20 cellular contexts compared by ENCODE assay signal in genomic region chr18:49910019-49910418, GRCh38.
A peak's percentile ranks its signal among the peaks of the same experiment; 100 is the strongest.
DNase-seq lines count a peak whose midpoint lies in the region; ATAC-seq and TF ChIP-seq lines count a peak whose summit lies in the region.
"Had no signal": no experiment of that assay in that cellular context is flagged by ENCODE, and none has a peak within 500 bp of the region (broad histone marks: within the 10 kb centered on the region; RNA-seq: fewer than 3 reads in every experiment).

No MANE protein-coding gene starts in this region.

- H2AFZ ChIP-seq in SK-N-SH (ENCODE audit: low read depth), result no peak overlapping the region
- H2AFZ ChIP-seq: GM23248 had no signal

- 41% methylated on average over 4 of the region's 5 CpGs for WGBS in SK-N-SH (ENCODE audit: low lambda C conversion rate)

- CTCF ChIA-PET in SK-N-SH (lab: Yijun Ruan, JAX), result interaction anchor here (0.9 kb wide), 1 partner anchor 400 kb away, joined by 3 read pairs; no protein-coding TSS in a partner anchor

- TF ChIP-seq EP300 in SK-N-SH (IDR thresholded peaks at IDR 0.05; ENCODE audit: borderline replicate concordance in 1 of 2, low read depth in 1 of 2, low read length in 1 of 2), result no peak

- no peak for TF ChIP-seq CTCF in SK-N-SH (IDR thresholded peaks at IDR 0.05)

- DNase-seq in NCI-H1092 treated with DMSO at 0.1 percent for 48 hours (lab: John Stamatoyannopoulos, UW) (peak; percentile 15), NCI-H1092 (lab: John Stamatoyannopoulos, UW) (no peak), SK-N-SH (peak; percentile 58), mesenteric fat pad (ENCODE audit: low spot score) (peak; percentile 39), NCI-H2227 (lab: John Stamatoyannopoulos, UW; ENCODE audit: unreplicated experiment) (no peak), NCI-H345 treated with DMSO at 0.1 percent for 48 hours (lab: John Stamatoyannopoulos, UW; ENCODE audit: unreplicated experiment) (no peak)
- DNase-seq: Caco-2; CD4-positive, CD25-positive, alpha-beta regulatory T cell; CD8-positive, alpha-beta T cell; DMS153; DND-41; GM23248; H9; HFFc6 had no signal

- no peak overlapping the region for H3K9ac ChIP-seq in SK-N-SH
- H3K9ac ChIP-seq: BLaER1, GM23248 had no signal

- H4K20me1 ChIP-seq in SK-N-SH (ENCODE audit: insufficient read depth), result no peaks in the 10 kb centered on the region
- H4K20me1 ChIP-seq: BLaER1 had no signal

- H3K4me1 ChIP-seq in SK-N-SH (ENCODE audit: control insufficient read depth in 1 of 2, insufficient read depth in 2 of 2, low read depth in 1 of 2, low read length in 1 of 2), result peaks cover 0 to 9% of the 10 kb centered on the region in 2 experiments; a peak in 1 of 4 replicates
- H3K4me1 ChIP-seq: BLaER1 had no signal

- no peaks in the 10 kb centered on the region for H3K79me2 ChIP-seq in SK-N-SH (ENCODE audit: insufficient read depth)

- no peak overlapping the region for H3K4me2 ChIP-seq in SK-N-SH
- H3K4me2 ChIP-seq: BLaER1 had no signal

- no peak for TF ChIP-seq RAD21 in SK-N-SH (IDR thresholded peaks at IDR 0.05; ENCODE audit: low read length)

- no peaks in the 10 kb centered on the region for H3K9me2 ChIP-seq in SK-N-SH

- no peaks in the 10 kb centered on the region for H3K9me3 ChIP-seq in SK-N-SH
- H3K9me3 ChIP-seq: Caco-2 had no signal

- no peaks in the 10 kb centered on the region for H3K27me3 ChIP-seq in SK-N-SH (ENCODE audit: insufficient read depth)
- H3K27me3 ChIP-seq: BLaER1 had no signal

- ATAC-seq in SK-N-SH treated with all-trans-retinoic acid at 6 μM for 48 hours (no peak), HG02852 (IDR thresholded peaks at IDR 0.05; ENCODE audit: unreplicated experiment) (no peak)
- ATAC-seq: CD8-positive, alpha-beta T cell; HCT116 had no signal

- POLR2A ChIA-PET in SK-N-SH (lab: Yijun Ruan, JAX), result interaction anchor here (0.9 kb wide), 1 partner anchor 21 kb away, joined by 3 read pairs; no protein-coding TSS in a partner anchor

- H3K27ac ChIP-seq in SK-N-SH (ENCODE audit: low read depth in 2 of 2, low read length in 1 of 2), result peak overlapping the region in 1 of 2 experiments; percentile 16; a peak in 1 of 4 replicates
- H3K27ac ChIP-seq: 22Rv1, BLaER1, C4-2B, GM23248 had no signal

- H3K36me3 ChIP-seq in SK-N-SH (replicated peaks in 1 of 2; ENCODE audit: control insufficient read depth in 1 of 2, insufficient read depth in 2 of 2, low read length in 1 of 2), result no peaks in the 10 kb centered on the region
- H3K36me3 ChIP-seq: BLaER1 had no signal

- no peak overlapping the region for H3K4me3 ChIP-seq in SK-N-SH (ENCODE audit: low read depth in 2 of 2, low read length in 1 of 2)
- H3K4me3 ChIP-seq: BLaER1, GM23248 had no signal

- no peaks in the 10 kb centered on the region for H3F3A ChIP-seq in SK-N-SH (replicated peaks; ENCODE audit: insufficient read depth)

TF ChIP-seq in SK-N-SH, 30 proteins besides CTCF, POLR2A, EP300 and RAD21 (continues in another document):
- TF ChIP-seq MAX (IDR thresholded peaks at IDR 0.05; ENCODE audit: low read depth) (no peak), GATA2 (CRISPR knock-in tag; IDR thresholded peaks at IDR 0.05) (no peak), SMC3 (IDR thresholded peaks at IDR 0.05; ENCODE audit: low read depth, low read length) (no peak), MXI1 (IDR thresholded peaks at IDR 0.05; ENCODE audit: low read depth, low read length) (no peak), REST (IDR thresholded peaks at IDR 0.05; ENCODE audit: low read depth, low read length) (no peak), RCOR1 (IDR thresholded peaks at IDR 0.05; ENCODE audit: low read length) (no peak), EZH2phosphoT487 (IDR thresholded peaks at IDR 0.05; ENCODE audit: borderline replicate concordance, low read depth) (no peak), USF2 (IDR thresholded peaks at IDR 0.05; ENCODE audit: borderline replicate concordance, low read depth, low read length) (no peak), YY1 (IDR thresholded peaks at IDR 0.05; ENCODE audit: low read depth) (no peak), SIN3A (IDR thresholded peaks at IDR 0.05; ENCODE audit: borderline replicate concordance, low read depth, low read length) (no peak)

TF ChIP-seq in SK-N-SH treated with all-trans-retinoic acid at 6 μM for 48 hours, 23 proteins besides CTCF, POLR2A, EP300 and RAD21:
- no peak for TF ChIP-seq ISL1 (CRISPR knock-in tag; IDR thresholded peaks at IDR 0.05)
- no peak for TF ChIP-seq TCF4 (CRISPR knock-in tag; IDR thresholded peaks at IDR 0.05; ENCODE audit: borderline replicate concordance)
- TF ChIP-seq ZC3H10 (CRISPR knock-in tag; IDR thresholded peaks at IDR 0.05), result no peak
- no peak for TF ChIP-seq CSRNP3 (CRISPR knock-in tag; IDR thresholded peaks at IDR 0.05)
- no peak for TF ChIP-seq ZNF70 (CRISPR knock-in tag; IDR thresholded peaks at IDR 0.05)
- no peak for TF ChIP-seq ZNF8 (CRISPR knock-in tag; IDR thresholded peaks at IDR 0.05)

Comparison
In these comparisons a context has a peak if more than half of its experiments do, and no peak if none do; other contexts are left out.
1. DNase-seq: peak in NCI-H1092 treated with DMSO at 0.1 percent for 48 hours (single experiment), SK-N-SH (single experiment) and mesenteric fat pad (single experiment); none in NCI-H1092 (single experiment), NCI-H2227 (single experiment) and NCI-H345 treated with DMSO at 0.1 percent for 48 hours (single experiment).